Comparison of ENCODE assay signal across 1 cellular context in the genomic region with DNA sequence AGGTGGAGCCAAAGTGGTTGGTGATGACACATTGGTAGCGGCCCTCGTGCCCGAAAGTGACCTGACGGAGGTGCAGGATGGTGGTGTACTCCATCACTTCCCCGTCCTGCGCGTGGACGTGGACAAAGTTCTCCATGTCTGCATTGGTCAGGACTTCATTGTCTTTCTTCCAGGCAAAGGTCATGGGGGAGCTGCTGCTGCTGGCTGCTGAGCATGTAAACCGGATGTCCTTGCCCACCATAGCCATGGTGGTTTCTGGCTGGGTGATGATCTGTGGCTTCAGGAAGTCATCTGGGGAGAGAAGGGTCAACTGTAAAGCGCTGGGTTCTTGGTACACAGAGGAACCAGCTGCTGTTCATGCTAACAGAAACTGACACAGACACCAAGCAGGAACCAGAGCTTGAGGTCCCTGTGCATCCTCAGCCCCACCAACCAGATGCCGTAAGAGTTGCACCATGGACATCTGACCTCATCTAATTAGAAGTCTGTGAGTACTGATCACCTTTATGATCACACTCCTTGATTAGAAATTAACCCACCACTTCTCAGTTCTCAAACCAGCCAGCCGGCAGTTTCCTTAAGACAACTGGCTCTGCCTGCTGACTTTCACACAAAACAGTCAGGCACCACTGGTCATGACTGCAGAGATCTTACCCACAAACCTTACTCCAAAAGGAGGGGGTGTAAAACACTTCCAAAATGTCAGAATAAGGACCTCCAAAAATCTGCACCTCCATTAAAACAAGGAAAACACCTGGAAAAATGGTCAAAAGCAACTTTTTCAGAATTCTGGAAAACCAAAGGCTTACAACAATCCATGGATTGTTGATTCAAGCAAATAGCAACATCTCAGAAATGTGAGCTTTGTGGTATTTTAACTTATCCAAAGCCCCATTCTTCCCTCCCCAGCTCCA.
A peak's percentile ranks its signal among the peaks of the same experiment; 100 is the strongest.
TF ChIP-seq lines count a peak whose summit lies in the region.

No MANE protein-coding gene starts in this region.

TF ChIP-seq in GM12878, 131 proteins besides CTCF, POLR2A, EP300 and RAD21 (continued from another document):
- TF ChIP-seq, protein P1, sequence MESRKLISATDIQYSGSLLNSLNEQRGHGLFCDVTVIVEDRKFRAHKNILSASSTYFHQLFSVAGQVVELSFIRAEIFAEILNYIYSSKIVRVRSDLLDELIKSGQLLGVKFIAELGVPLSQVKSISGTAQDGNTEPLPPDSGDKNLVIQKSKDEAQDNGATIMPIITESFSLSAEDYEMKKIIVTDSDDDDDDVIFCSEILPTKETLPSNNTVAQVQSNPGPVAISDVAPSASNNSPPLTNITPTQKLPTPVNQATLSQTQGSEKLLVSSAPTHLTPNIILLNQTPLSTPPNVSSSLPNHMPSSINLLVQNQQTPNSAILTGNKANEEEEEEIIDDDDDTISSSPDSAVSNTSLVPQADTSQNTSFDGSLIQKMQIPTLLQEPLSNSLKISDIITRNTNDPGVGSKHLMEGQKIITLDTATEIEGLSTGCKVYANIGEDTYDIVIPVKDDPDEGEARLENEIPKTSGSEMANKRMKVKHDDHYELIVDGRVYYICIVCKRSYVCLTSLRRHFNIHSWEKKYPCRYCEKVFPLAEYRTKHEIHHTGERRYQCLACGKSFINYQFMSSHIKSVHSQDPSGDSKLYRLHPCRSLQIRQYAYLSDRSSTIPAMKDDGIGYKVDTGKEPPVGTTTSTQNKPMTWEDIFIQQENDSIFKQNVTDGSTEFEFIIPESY (IDR thresholded peaks at IDR 0.05), result no peak
- TF ChIP-seq RELA (IDR thresholded peaks at IDR 0.05; ENCODE audit: borderline replicate concordance, partially characterized antibody) (no peak), WRNIP1 (IDR thresholded peaks at IDR 0.05; ENCODE audit: borderline replicate concordance, low read depth, low read length) (no peak), TARDBP (IDR thresholded peaks at IDR 0.05; ENCODE audit: borderline replicate concordance) (no peak), KDM1A (IDR thresholded peaks at IDR 0.05; ENCODE audit: borderline replicate concordance) (no peak), ZNF217 (IDR thresholded peaks at IDR 0.05) (no peak), NFXL1 (IDR thresholded peaks at IDR 0.05; ENCODE audit: borderline replicate concordance) (no peak)
- TF ChIP-seq, protein P2, sequence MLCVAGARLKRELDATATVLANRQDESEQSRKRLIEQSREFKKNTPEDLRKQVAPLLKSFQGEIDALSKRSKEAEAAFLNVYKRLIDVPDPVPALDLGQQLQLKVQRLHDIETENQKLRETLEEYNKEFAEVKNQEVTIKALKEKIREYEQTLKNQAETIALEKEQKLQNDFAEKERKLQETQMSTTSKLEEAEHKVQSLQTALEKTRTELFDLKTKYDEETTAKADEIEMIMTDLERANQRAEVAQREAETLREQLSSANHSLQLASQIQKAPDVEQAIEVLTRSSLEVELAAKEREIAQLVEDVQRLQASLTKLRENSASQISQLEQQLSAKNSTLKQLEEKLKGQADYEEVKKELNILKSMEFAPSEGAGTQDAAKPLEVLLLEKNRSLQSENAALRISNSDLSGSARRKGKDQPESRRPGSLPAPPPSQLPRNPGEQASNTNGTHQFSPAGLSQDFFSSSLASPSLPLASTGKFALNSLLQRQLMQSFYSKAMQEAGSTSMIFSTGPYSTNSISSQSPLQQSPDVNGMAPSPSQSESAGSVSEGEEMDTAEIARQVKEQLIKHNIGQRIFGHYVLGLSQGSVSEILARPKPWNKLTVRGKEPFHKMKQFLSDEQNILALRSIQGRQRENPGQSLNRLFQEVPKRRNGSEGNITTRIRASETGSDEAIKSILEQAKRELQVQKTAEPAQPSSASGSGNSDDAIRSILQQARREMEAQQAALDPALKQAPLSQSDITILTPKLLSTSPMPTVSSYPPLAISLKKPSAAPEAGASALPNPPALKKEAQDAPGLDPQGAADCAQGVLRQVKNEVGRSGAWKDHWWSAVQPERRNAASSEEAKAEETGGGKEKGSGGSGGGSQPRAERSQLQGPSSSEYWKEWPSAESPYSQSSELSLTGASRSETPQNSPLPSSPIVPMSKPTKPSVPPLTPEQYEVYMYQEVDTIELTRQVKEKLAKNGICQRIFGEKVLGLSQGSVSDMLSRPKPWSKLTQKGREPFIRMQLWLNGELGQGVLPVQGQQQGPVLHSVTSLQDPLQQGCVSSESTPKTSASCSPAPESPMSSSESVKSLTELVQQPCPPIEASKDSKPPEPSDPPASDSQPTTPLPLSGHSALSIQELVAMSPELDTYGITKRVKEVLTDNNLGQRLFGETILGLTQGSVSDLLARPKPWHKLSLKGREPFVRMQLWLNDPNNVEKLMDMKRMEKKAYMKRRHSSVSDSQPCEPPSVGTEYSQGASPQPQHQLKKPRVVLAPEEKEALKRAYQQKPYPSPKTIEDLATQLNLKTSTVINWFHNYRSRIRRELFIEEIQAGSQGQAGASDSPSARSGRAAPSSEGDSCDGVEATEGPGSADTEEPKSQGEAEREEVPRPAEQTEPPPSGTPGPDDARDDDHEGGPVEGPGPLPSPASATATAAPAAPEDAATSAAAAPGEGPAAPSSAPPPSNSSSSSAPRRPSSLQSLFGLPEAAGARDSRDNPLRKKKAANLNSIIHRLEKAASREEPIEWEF (IDR thresholded peaks at IDR 0.05; ENCODE audit: insufficient replicate concordance, low read depth, low read length), result peak; percentile 62
